In the genomic region with DNA sequence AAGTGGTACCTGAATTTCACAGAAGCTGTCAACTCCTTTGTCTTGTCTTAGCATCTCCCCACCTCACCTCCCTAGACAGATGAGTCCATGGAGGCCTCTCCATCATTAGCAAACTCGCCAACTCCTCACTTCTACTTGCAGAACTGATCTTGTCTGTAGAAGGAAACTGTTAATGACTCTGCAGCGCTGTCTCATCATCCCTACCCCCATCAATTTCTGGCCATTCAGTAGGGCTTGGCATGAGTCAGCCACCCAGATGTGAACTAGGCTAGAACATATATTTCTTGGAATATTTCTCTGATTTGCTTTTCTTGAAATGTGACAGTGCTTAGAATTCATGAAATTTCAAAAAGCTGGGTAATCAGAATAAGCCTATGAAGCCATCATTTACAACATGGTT, we compare ENCODE assay signal across 17 cellular contexts.
"Had no signal": no experiment of that assay in that cellular context is flagged by ENCODE, and none has a peak within 500 bp of the region (broad histone marks: within the 10 kb centered on the region; RNA-seq: fewer than 3 reads in every experiment).

No MANE protein-coding gene starts in this region.

- H3K4me1 ChIP-seq: body of pancreas, neural progenitor cell, tibial artery, uterus had no signal

- DNase-seq: activated B cell treated with CpG ODN at 0.5 μM for 24 hours; activated CD4-positive, alpha-beta memory T cell treated with anti-CD3 and anti-CD28 coated beads for 36 hours; activated CD4-positive, alpha-beta T cell treated with anti-CD3 and anti-CD28 coated beads for 4 hours; activated naive CD8-positive, alpha-beta T cell treated with anti-CD3 and anti-CD28 coated beads, Interleukin-2, amount 10 ng/mL, durations not matched to agents 7 days and 5 days; amygdala; body of pancreas; caudate nucleus; effector memory CD8-positive, alpha-beta T cell; foreskin melanocyte; head of caudate nucleus; mesendoderm; naive thymus-derived CD4-positive, alpha-beta T cell; stimulated activated CD4-positive, alpha-beta T cell treated with anti-CD3 and anti-CD28 coated beads, Interleukin-2, amount 100 ng/mL, for 24 hours; stimulated activated naive CD4-positive, alpha-beta T cell treated with Interleukin-2 at 50 U/mL for 16 hours; tibial artery; uterus had no signal

- H3K27me3 ChIP-seq: body of pancreas, neural progenitor cell, tibial artery, uterus had no signal

- H3K36me3 ChIP-seq: neural progenitor cell, tibial artery, uterus had no signal

- H3K9me3 ChIP-seq: body of pancreas, tibial artery, uterus had no signal

- ATAC-seq: body of pancreas; effector memory CD8-positive, alpha-beta T cell; naive thymus-derived CD4-positive, alpha-beta T cell had no signal

- H3K27ac ChIP-seq: body of pancreas, neural progenitor cell, tibial artery, uterus had no signal

- H3K4me3 ChIP-seq: body of pancreas, neural progenitor cell, tibial artery, uterus had no signal

- H2AFZ ChIP-seq: neural progenitor cell had no signal

- H3K4me2 ChIP-seq: neural progenitor cell had no signal
